In genomic region chr5:40904994-40905306, GRCh38 we compare ENCODE assay signal across 13 cellular contexts. TPM values are rescaled to one million over a fixed set of nuclear protein-coding genes. Genes with fewer than 3 reads are reported as not detected.
DNase-seq lines count a peak whose midpoint lies in the region; ATAC-seq and TF ChIP-seq lines count a peak whose summit lies in the region.
"Had no signal": no experiment of that assay in that cellular context is flagged by ENCODE, and none has a peak within 500 bp of the region (broad histone marks: within the 10 kb centered on the region; RNA-seq: fewer than 3 reads in every experiment).

No MANE protein-coding gene starts in this region.

- WGBS in heart right ventricle, 2 donors = 18 to 20% methylated on average over 2 of the region's 2 CpGs
- WGBS in mesenchymal stem cell = 72% methylated on average over 2 of the region's 2 CpGs

- no peaks in the 10 kb centered on the region for H3K79me2 ChIP-seq in PC-3 (ENCODE audit: low read length)

- H3K4me2 ChIP-seq in PC-3 (ENCODE audit: low read length) (no peak overlapping the region), mesenchymal stem cell (ENCODE audit: low read length, poor library complexity, severe bottlenecking) (no peak overlapping the region)

- ATAC-seq in heart right ventricle (peak in 1 of 8 donors; percentile 22), Right ventricle myocardium superior (ENCODE audit: poor library complexity) (no peak), PC-3 (no peak), HG03469 (IDR thresholded peaks at IDR 0.05; ENCODE audit: unreplicated experiment) (no peak), GM19035 (IDR thresholded peaks at IDR 0.05; ENCODE audit: unreplicated experiment) (no peak)

- H2AFZ ChIP-seq in PC-3 (ENCODE audit: low read length) (peak overlapping the region; percentile 32), mesenchymal stem cell (ENCODE audit: low read depth, low read length) (no peak overlapping the region)

- H3K4me3 ChIP-seq in heart right ventricle (no peak overlapping the region), PC-3 (ENCODE audit: low read length) (no peak overlapping the region), mesenchymal stem cell (ENCODE audit: insufficient read depth in 1 of 2, low read depth in 1 of 2, low read length in 2 of 2) (no peak overlapping the region), uterus (no peak overlapping the region)
- H3K4me3 ChIP-seq: lung had no signal

- H2BK5ac ChIP-seq in mesenchymal stem cell (ENCODE audit: low read depth, low read length, poor library complexity, severe bottlenecking) = no peak overlapping the region

- H4K20me1 ChIP-seq in PC-3 (ENCODE audit: low read length) = no peaks in the 10 kb centered on the region

- no peak overlapping the region for H3K4ac ChIP-seq in mesenchymal stem cell (ENCODE audit: low read depth in 1 of 2, low read length in 2 of 2)

- no peak overlapping the region for H4K91ac ChIP-seq in mesenchymal stem cell (ENCODE audit: low read length)

- TF ChIP-seq CTCF in heart right ventricle (IDR thresholded peaks at IDR 0.05) (peak in 1 of 9 donors; percentile 14), PC-3 (conservative IDR thresholded peaks at IDR 0.05; ENCODE audit: low read depth, low read length) (peak; percentile 41; the same call in 1 of the 2 replicates), uterus (IDR thresholded peaks at IDR 0.05) (no peak)

- H2BK15ac ChIP-seq in mesenchymal stem cell (ENCODE audit: low read depth, poor library complexity, severe bottlenecking) = no peak overlapping the region

- no peak overlapping the region for H3K9ac ChIP-seq in PC-3 (ENCODE audit: low read length)
- peak overlapping the region; percentile 38 for H3K9ac ChIP-seq in mesenchymal stem cell (ENCODE audit: low read length)

- intact Hi-C loops in heart right ventricle (cut with DNase I) (loop anchor here (5.0 to 10.0 kb wide), 24 partner anchors 210 to 940 kb away; partner anchors contain the start of gene PLCXD3 (in 1 of the 10)), Right ventricle myocardium superior (cut with DNase I) (loop anchor here (10.0 kb wide), 4 partner anchors 210 to 940 kb away; no protein-coding TSS in a partner anchor), PC-3 (cut with micrococcal nuclease) (loop anchor here (1.0 to 10.0 kb wide), 8 partner anchors 82 to 736 kb away; no protein-coding TSS in a partner anchor), uterus (cut with DNase I; ENCODE audit: low total_unique reads) (no loop called here)

- POLR2A ChIA-PET in PC-3 (lab: Charles Lee; ENCODE audit: unreplicated experiment) = interaction anchor here (0.7 kb wide), 1 partner anchor 84 kb away, joined by 4 read pairs; no protein-coding TSS in a partner anchor

- H3K23ac ChIP-seq in mesenchymal stem cell (ENCODE audit: low read length in 2 of 2) = no peak overlapping the region

- H3K14ac ChIP-seq in mesenchymal stem cell (ENCODE audit: low read length in 2 of 2) = no peak overlapping the region

- H3K9me3 ChIP-seq in heart right ventricle (no peaks in the 10 kb centered on the region), PC-3 (ENCODE audit: low read length) (no peaks in the 10 kb centered on the region), mesenchymal stem cell (ENCODE audit: control insufficient read depth, low read length) (no peaks in the 10 kb centered on the region), uterus (no peaks in the 10 kb centered on the region)

- H2BK120ac ChIP-seq in mesenchymal stem cell (ENCODE audit: low read depth, low read length) = no peak overlapping the region

- CTCF ChIA-PET in PC-3 (lab: Charles Lee) = interaction anchor here (0.6 to 1.1 kb wide), 7 partner anchors 12 to 737 kb away, joined by 3 to 12 read pairs (median 3); no protein-coding TSS in a partner anchor

- H3K36me3 ChIP-seq in heart right ventricle = no peaks in the 10 kb centered on the region
- no peaks in the 10 kb centered on the region for H3K36me3 ChIP-seq in PC-3 (ENCODE audit: low read depth, low read length)
- no peaks in the 10 kb centered on the region for H3K36me3 ChIP-seq in mesenchymal stem cell (ENCODE audit: control insufficient read depth in 1 of 2, insufficient read depth in 2 of 2, low read depth in 1 of 2, low read length in 2 of 2)
- no peaks in the 10 kb centered on the region for H3K36me3 ChIP-seq in uterus

- peak overlapping the region in 9 of 10 donors; percentile 6 to 67 (median 57) for H3K27ac ChIP-seq in heart right ventricle
- no peak overlapping the region for H3K27ac ChIP-seq in PC-3 (ENCODE audit: low read length)
- no peak overlapping the region for H3K27ac ChIP-seq in mesenchymal stem cell (ENCODE audit: low read length, poor library complexity, severe bottlenecking)
- peak overlapping the region; percentile 17 to 66 for H3K27ac ChIP-seq in uterus
- H3K27ac ChIP-seq: HL-60 had no signal

- no peaks in the 10 kb centered on the region for H3K27me3 ChIP-seq in heart right ventricle
- H3K27me3 ChIP-seq in PC-3 (ENCODE audit: low read length) = no peaks in the 10 kb centered on the region
- no peaks in the 10 kb centered on the region for H3K27me3 ChIP-seq in mesenchymal stem cell (ENCODE audit: control insufficient read depth in 1 of 2, insufficient read depth in 1 of 2, low read length in 2 of 2)
- no peaks in the 10 kb centered on the region for H3K27me3 ChIP-seq in uterus

- H3K18ac ChIP-seq in mesenchymal stem cell (ENCODE audit: low read depth in 1 of 2, low read length in 2 of 2) = no peak overlapping the region

- H4K8ac ChIP-seq in mesenchymal stem cell (ENCODE audit: low read length) = no peak overlapping the region

- H3F3A ChIP-seq in PC-3 (ENCODE audit: low read length, unreplicated experiment) = no peaks in the 10 kb centered on the region

- TF ChIP-seq POLR2A in uterus (IDR thresholded peaks at IDR 0.05) = no peak

- H2BK12ac ChIP-seq in mesenchymal stem cell (ENCODE audit: low read length in 2 of 2) = no peak overlapping the region

- no TSS peak for BruUV-seq in PC-3 (replicated peaks; lab: Mats Ljungman, UMichigan)

- DNase-seq in heart right ventricle (no peak), Right ventricle myocardium superior (no peak), PC-3 (no peak), mesenchymal stem cell (no peak), uterus (no peak), NOMO-1 treated with DMSO at 0.1 percent for 48 hours (lab: John Stamatoyannopoulos, UW; ENCODE audit: unreplicated experiment) (no peak)
- DNase-seq: activated naive CD4-positive, alpha-beta T cell treated with anti-CD3 and anti-CD28 coated beads, Interleukin-2, amount 50 U/mL, for 16 hours; stimulated activated CD4-positive, alpha-beta T cell treated with anti-CD3 and anti-CD28 coated beads, Interleukin-4, amount 100 ng/mL, for 4 hours had no signal

- no peaks in the 10 kb centered on the region for H3K9me2 ChIP-seq in PC-3 (replicated peaks; ENCODE audit: low read length)

- H2AK5ac ChIP-seq in mesenchymal stem cell (ENCODE audit: low read length, severe bottlenecking) = no peak overlapping the region

- H3K4me1 ChIP-seq in heart right ventricle (peaks cover 0 to 29% (median 18%) of the 10 kb centered on the region in 9 donors), PC-3 (ENCODE audit: insufficient read depth, low read length) (peaks cover 20% of the 10 kb centered on the region), mesenchymal stem cell (ENCODE audit: control insufficient read depth, insufficient read depth, low read depth, low read length) (peaks cover 2% of the 10 kb centered on the region), uterus (no peaks in the 10 kb centered on the region)

- H3K79me1 ChIP-seq in mesenchymal stem cell (replicated peaks; ENCODE audit: low read length, poor library complexity, severe bottlenecking) = no peaks in the 10 kb centered on the region

RNA-seq across cellular contexts. Expression of gene C7, which starts 4.3 kb away (rescaled TPM):
- total RNA-seq in heart right ventricle = 100 to 1,000 TPM in 4 of 10 donors, 10 to 100 TPM in 6; 43.9 to 399 (median 84.7) TPM
- 100 to 1,000 TPM; 141 to 255 TPM for polyA plus RNA-seq in heart right ventricle
- total RNA-seq in Right ventricle myocardium superior = 272 TPM
- not detected in 2 replicates for total RNA-seq in PC-3 (2014; rRNA removed)
- polyA plus RNA-seq in mesenchymal stem cell (2013, experiment 1 of 2) = 0.37 TPM
- 0.95 TPM for polyA plus RNA-seq in mesenchymal stem cell (2013, experiment 2 of 2)
- total RNA-seq in uterus = 100 to 1,000 TPM; 293 to 576 (median 424) TPM
- total RNA-seq: activated CD4-positive, alpha-beta T cell treated with anti-CD3 and anti-CD28 coated beads for 36 hours had no signal

Comparison
In these comparisons a context has a peak if more than half of its experiments do, and no peak if none do; other contexts are left out.
1. H3K27ac ChIP-seq: peak in heart right ventricle (9 of 10) and uterus (2 of 2); none in PC-3 (single experiment) and mesenchymal stem cell (single experiment).
2. RNA of gene C7, which starts 4.3 kb away (total RNA-seq): 293 to 576 TPM in uterus, 272 TPM in Right ventricle myocardium superior (single experiment) and 43.9 to 399 TPM in heart right ventricle; not detected in PC-3; every median in the first group is over 10 times any median in the second.